13 cellular contexts compared by ENCODE assay signal in the genomic region with DNA sequence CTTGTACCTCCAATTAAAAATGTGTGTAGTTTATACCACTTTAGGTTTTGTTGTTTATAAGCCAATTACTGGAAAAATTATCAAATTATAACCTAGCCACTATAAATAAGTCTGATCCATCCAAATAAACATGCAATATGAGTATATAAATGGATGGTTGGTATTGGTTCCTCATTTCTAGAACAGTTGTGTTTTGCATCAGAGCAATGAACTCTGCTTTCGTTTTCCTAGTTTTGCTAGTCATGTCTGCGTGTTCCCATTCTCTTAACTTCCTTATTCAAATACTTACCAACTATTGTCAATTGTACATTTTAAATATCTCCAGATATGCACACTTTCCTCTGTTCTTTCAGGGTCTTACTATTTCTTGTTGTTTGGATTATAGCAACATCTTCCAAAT.
DNase-seq lines count a peak whose midpoint lies in the region; ATAC-seq lines count a peak whose summit lies in the region.
"Had no signal": no experiment of that assay in that cellular context is flagged by ENCODE, and none has a peak within 500 bp of the region (broad histone marks: within the 10 kb centered on the region; RNA-seq: fewer than 3 reads in every experiment).

No MANE protein-coding gene starts in this region.

- no peak for DNase-seq in memory B cell (ENCODE audit: low spot score in 2 of 2)
- DNase-seq in activated naive CD8-positive, alpha-beta T cell treated with anti-CD3 and anti-CD28 coated beads for 36 hours = no peak
- DNase-seq in activated T-cell treated with anti-CD3 and anti-CD28 coated beads, Interleukin-2, amount 50 U/mL, for 48 hours = no peak
- no peak for DNase-seq in NCI-H1092 (lab: John Stamatoyannopoulos, UW)
- DNase-seq: activated T-cell treated with anti-CD3 and anti-CD28 coated beads, Interleukin-2, amount 50 U/mL, for 72 hours; left cardiac atrium; NCI-H510A; psoas muscle had no signal

- H3K27ac Mint-ChIP-seq in memory B cell = no peak overlapping the region
- H3K27ac Mint-ChIP-seq in activated naive CD8-positive, alpha-beta T cell treated with anti-CD3 and anti-CD28 coated beads for 36 hours = no peak overlapping the region
- H3K27ac Mint-ChIP-seq: activated T-cell treated with anti-CD3 and anti-CD28 coated beads, Interleukin-2, amount 50 U/mL, for 72 hours; T-helper 2 cell treated with Interferon-gamma antibody and Interleukin-4, amounts not matched to agents 5 μg/mL and 100 μg/mL, for 36 hours had no signal

- H3K9me3 Mint-ChIP-seq in memory B cell = no peaks in the 10 kb centered on the region
- no peaks in the 10 kb centered on the region for H3K9me3 Mint-ChIP-seq in activated naive CD8-positive, alpha-beta T cell treated with anti-CD3 and anti-CD28 coated beads for 36 hours
- H3K9me3 Mint-ChIP-seq: activated T-cell treated with anti-CD3 and anti-CD28 coated beads, Interleukin-2, amount 50 U/mL, for 72 hours; T-helper 2 cell treated with Interferon-gamma antibody and Interleukin-4, amounts not matched to agents 5 μg/mL and 100 μg/mL, for 36 hours had no signal

- H3K4me1 Mint-ChIP-seq in memory B cell = peaks cover 2% of the 10 kb centered on the region
- no peaks in the 10 kb centered on the region for H3K4me1 Mint-ChIP-seq in activated naive CD8-positive, alpha-beta T cell treated with anti-CD3 and anti-CD28 coated beads for 36 hours

- ATAC-seq in GM19023 (IDR thresholded peaks at IDR 0.05; ENCODE audit: unreplicated experiment) = peak; percentile 85
- peak; percentile 84 for ATAC-seq in HG02642 (IDR thresholded peaks at IDR 0.05; ENCODE audit: poor library complexity, unreplicated experiment)
- peak; percentile 89 for ATAC-seq in HG03469 (IDR thresholded peaks at IDR 0.05; ENCODE audit: unreplicated experiment)
- peak; percentile 62 for ATAC-seq in memory B cell (ENCODE audit: low read depth)
- ATAC-seq in HG02571 (IDR thresholded peaks at IDR 0.05; ENCODE audit: unreplicated experiment) = no peak
- ATAC-seq: activated T-cell treated with anti-CD3 and anti-CD28 coated beads, Interleukin-2, amount 50 U/mL, for 72 hours; left cardiac atrium; psoas muscle had no signal

- H3K27me3 Mint-ChIP-seq in memory B cell = no peaks in the 10 kb centered on the region
- no peaks in the 10 kb centered on the region for H3K27me3 Mint-ChIP-seq in activated naive CD8-positive, alpha-beta T cell treated with anti-CD3 and anti-CD28 coated beads for 36 hours

- no peak overlapping the region for H3K4me3 Mint-ChIP-seq in memory B cell
- no peak overlapping the region for H3K4me3 Mint-ChIP-seq in activated naive CD8-positive, alpha-beta T cell treated with anti-CD3 and anti-CD28 coated beads for 36 hours
- H3K4me3 Mint-ChIP-seq: activated T-cell treated with anti-CD3 and anti-CD28 coated beads, Interleukin-2, amount 50 U/mL, for 72 hours; T-helper 2 cell treated with Interferon-gamma antibody and Interleukin-4, amounts not matched to agents 5 μg/mL and 100 μg/mL, for 36 hours had no signal

- H3K36me3 Mint-ChIP-seq in memory B cell = no peaks in the 10 kb centered on the region
- H3K36me3 Mint-ChIP-seq in activated naive CD8-positive, alpha-beta T cell treated with anti-CD3 and anti-CD28 coated beads for 36 hours = no peaks in the 10 kb centered on the region
